9 cellular contexts compared by ENCODE assay signal in the genomic region with DNA sequence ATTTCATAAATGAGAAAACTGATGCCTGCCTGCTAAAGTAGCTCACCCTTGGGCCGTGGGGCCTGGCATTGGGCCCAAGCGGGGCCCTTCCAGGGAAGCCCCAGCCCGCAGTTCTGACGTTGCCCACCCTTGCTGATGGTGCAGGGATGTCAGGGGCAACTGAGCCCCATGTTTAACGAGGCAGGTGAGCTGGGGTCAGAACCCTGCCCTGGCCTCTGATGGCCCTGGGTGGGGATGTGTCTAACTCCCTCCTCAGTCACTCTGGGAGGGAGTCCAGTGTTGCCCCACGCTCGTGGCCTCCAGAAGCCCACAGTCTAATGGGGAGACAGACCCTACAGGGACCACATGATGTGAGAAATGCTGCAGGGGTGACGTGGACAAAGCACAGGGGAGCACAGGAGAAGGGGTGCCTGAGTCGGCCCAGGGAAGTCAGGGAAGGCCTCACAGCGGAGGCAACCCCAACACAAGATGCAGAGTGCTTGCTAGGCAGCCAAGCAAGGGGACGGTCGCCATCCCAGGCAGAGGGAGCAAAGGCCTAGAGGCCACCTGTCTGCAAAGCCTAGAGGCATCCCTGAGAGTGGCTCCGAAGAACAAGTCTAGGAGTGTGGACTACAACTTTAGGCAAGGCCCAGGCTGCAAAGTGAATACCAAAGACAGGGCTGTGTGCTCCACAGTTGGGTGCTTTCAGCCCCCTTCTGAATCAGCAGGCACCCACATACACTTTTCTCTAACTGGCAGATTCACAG. TPM values are rescaled to one million over a fixed set of nuclear protein-coding genes. Genes with fewer than 3 reads are reported as not detected.
DNase-seq lines count a peak whose midpoint lies in the region; ATAC-seq and TF ChIP-seq lines count a peak whose summit lies in the region.
"Had no signal": no experiment of that assay in that cellular context is flagged by ENCODE, and none has a peak within 500 bp of the region (broad histone marks: within the 10 kb centered on the region; RNA-seq: fewer than 3 reads in every experiment).

No MANE protein-coding gene starts in this region.

- H3K27me3 ChIP-seq in GM23338 (ENCODE audit: insufficient read depth) (no peaks in the 10 kb centered on the region), right atrium auricular region (no peaks in the 10 kb centered on the region)

- no peak for DNase-seq in GM23338 (ENCODE audit: low spot score)
- DNase-seq in activated CD4-positive, alpha-beta memory T cell treated with anti-CD3 and anti-CD28 coated beads for 36 hours, result no peak
- DNase-seq in right atrium auricular region (ENCODE audit: low spot score), result no peak
- no peak for DNase-seq in stimulated activated effector memory CD8-positive, alpha-beta T cell treated with anti-CD3 and anti-CD28 coated beads, Interleukin-12 subunit alpha, Interleukin-12 subunit beta, amount 100 ng/mL, for 72 hours (ENCODE audit: low spot score in 2 of 2)
- DNase-seq in DMS 273 treated with DMSO at 0.1 percent for 48 hours (lab: John Stamatoyannopoulos, UW), result no peak
- DNase-seq in activated gamma-delta T cell (lab: John Stamatoyannopoulos, UW), result no peak
- DNase-seq: amniotic stem cell had no signal

- H3K36me3 ChIP-seq in GM23338 (ENCODE audit: insufficient read depth) (no peaks in the 10 kb centered on the region), right atrium auricular region (no peaks in the 10 kb centered on the region)

- H3K4me3 Mint-ChIP-seq in GM23338, result no peak overlapping the region
- H3K4me3 Mint-ChIP-seq in activated CD4-positive, alpha-beta memory T cell treated with anti-CD3 and anti-CD28 coated beads for 36 hours, result peak overlapping the region; percentile 86
- peak overlapping the region; percentile 81 for H3K4me3 Mint-ChIP-seq in stimulated activated effector memory CD8-positive, alpha-beta T cell treated with anti-CD3 and anti-CD28 coated beads, Interleukin-12 subunit alpha, Interleukin-12 subunit beta, amount 100 ng/mL, for 72 hours

- no peak overlapping the region; the same call in 1 of the 2 replicates for H3K4me3 ChIP-seq in GM23338
- H3K4me3 ChIP-seq in right atrium auricular region, result no peak overlapping the region

- peaks cover 23% of the 10 kb centered on the region; the same call in 1 of the 2 replicates for H3K4me1 ChIP-seq in GM23338 (ENCODE audit: insufficient read depth)
- H3K4me1 ChIP-seq in right atrium auricular region, result peaks cover 0 to 17% of the 10 kb centered on the region in 2 donors

- intact Hi-C loops in activated CD4-positive, alpha-beta memory T cell treated with anti-CD3 and anti-CD28 coated beads for 36 hours (cut with micrococcal nuclease), result no loop called here

- H3K9me2 ChIP-seq in GM23338 (ENCODE audit: insufficient read depth), result no peaks in the 10 kb centered on the region

- no peak overlapping the region for H3K27ac Mint-ChIP-seq in GM23338
- H3K27ac Mint-ChIP-seq in activated CD4-positive, alpha-beta memory T cell treated with anti-CD3 and anti-CD28 coated beads for 36 hours, result peak overlapping the region; percentile 100
- H3K27ac Mint-ChIP-seq in stimulated activated effector memory CD8-positive, alpha-beta T cell treated with anti-CD3 and anti-CD28 coated beads, Interleukin-12 subunit alpha, Interleukin-12 subunit beta, amount 100 ng/mL, for 72 hours, result peak overlapping the region; percentile 99

- CTCF ChIA-PET in activated CD4-positive, alpha-beta memory T cell treated with anti-CD3 and anti-CD28 coated beads for 36 hours (lab: Charles Lee), result no interaction called here

- H3K9me3 Mint-ChIP-seq in GM23338, result no peaks in the 10 kb centered on the region
- no peaks in the 10 kb centered on the region for H3K9me3 Mint-ChIP-seq in activated CD4-positive, alpha-beta memory T cell treated with anti-CD3 and anti-CD28 coated beads for 36 hours
- no peaks in the 10 kb centered on the region for H3K9me3 Mint-ChIP-seq in stimulated activated effector memory CD8-positive, alpha-beta T cell treated with anti-CD3 and anti-CD28 coated beads, Interleukin-12 subunit alpha, Interleukin-12 subunit beta, amount 100 ng/mL, for 72 hours

- no peaks in the 10 kb centered on the region for H3K9me3 ChIP-seq in right atrium auricular region

- H2AFZ ChIP-seq in GM23338, result peak overlapping the region; percentile 95

- peaks cover 19% of the 10 kb centered on the region for H3F3A ChIP-seq in GM23338 (replicated peaks; ENCODE audit: low read depth)

- H3K4me1 Mint-ChIP-seq in GM23338, result peaks cover 24% of the 10 kb centered on the region
- H3K4me1 Mint-ChIP-seq in activated CD4-positive, alpha-beta memory T cell treated with anti-CD3 and anti-CD28 coated beads for 36 hours (ENCODE audit: low read depth), result peaks cover 56% of the 10 kb centered on the region
- H3K4me1 Mint-ChIP-seq in stimulated activated effector memory CD8-positive, alpha-beta T cell treated with anti-CD3 and anti-CD28 coated beads, Interleukin-12 subunit alpha, Interleukin-12 subunit beta, amount 100 ng/mL, for 72 hours, result peaks cover 58% of the 10 kb centered on the region

- TF ChIP-seq CTCF in GM23338 (conservative IDR thresholded peaks at IDR 0.05; ENCODE audit: low read depth in 2 of 2) (no peak), right atrium auricular region (IDR thresholded peaks at IDR 0.05) (no peak)

- H3K79me2 ChIP-seq in GM23338 (replicated peaks; ENCODE audit: insufficient read depth), result no peaks in the 10 kb centered on the region

- POLR2A ChIA-PET in activated CD4-positive, alpha-beta memory T cell treated with anti-CD3 and anti-CD28 coated beads for 36 hours (lab: Charles Lee), result interaction anchor here (8.7 to 10.6 kb wide), 2 partner anchors 21 to 23 kb away, joined by 219 to 263 read pairs; a partner anchor contains a TSS

- H3K27me3 Mint-ChIP-seq in GM23338 (ENCODE audit: insufficient read depth, low read depth, poor library complexity), result peaks cover 6% of the 10 kb centered on the region
- peaks cover 3% of the 10 kb centered on the region for H3K27me3 Mint-ChIP-seq in activated CD4-positive, alpha-beta memory T cell treated with anti-CD3 and anti-CD28 coated beads for 36 hours

- peak overlapping the region; percentile 87 for H3K4me2 ChIP-seq in GM23338

- no peaks in the 10 kb centered on the region for H4K20me1 ChIP-seq in GM23338 (replicated peaks; ENCODE audit: insufficient read depth)

- H3K36me3 Mint-ChIP-seq in GM23338 (ENCODE audit: low read depth), result no peaks in the 10 kb centered on the region
- H3K36me3 Mint-ChIP-seq in activated CD4-positive, alpha-beta memory T cell treated with anti-CD3 and anti-CD28 coated beads for 36 hours, result peaks cover 9% of the 10 kb centered on the region
- peaks cover 39% of the 10 kb centered on the region for H3K36me3 Mint-ChIP-seq in stimulated activated effector memory CD8-positive, alpha-beta T cell treated with anti-CD3 and anti-CD28 coated beads, Interleukin-12 subunit alpha, Interleukin-12 subunit beta, amount 100 ng/mL, for 72 hours

- no peak for ATAC-seq in GM23338
- no peak for ATAC-seq in stimulated activated effector memory CD8-positive, alpha-beta T cell treated with anti-CD3 and anti-CD28 coated beads, Interleukin-12 subunit alpha, Interleukin-12 subunit beta, amount 100 ng/mL, for 72 hours
- no peak for ATAC-seq in GM18519 (IDR thresholded peaks at IDR 0.05; ENCODE audit: low FRiP score, unreplicated experiment)
- ATAC-seq in GM21447 (IDR thresholded peaks at IDR 0.05; ENCODE audit: unreplicated experiment), result no peak

- no peak overlapping the region for H3K27ac ChIP-seq in GM23338 (ENCODE audit: low read depth)
- peak overlapping the region; percentile 92 to 97 for H3K27ac ChIP-seq in right atrium auricular region

TF ChIP-seq in GM23338, 12 proteins besides CTCF, POLR2A, EP300 and RAD21 (continues in another document):
- TF ChIP-seq ZNF114 (CRISPR knock-in tag; IDR thresholded peaks at IDR 0.05) (no peak), NANOG (IDR thresholded peaks at IDR 0.05; ENCODE audit: borderline replicate concordance) (no peak), POLR2AphosphoS5 (IDR thresholded peaks at IDR 0.05; ENCODE audit: low read depth) (no peak), JUNB (IDR thresholded peaks at IDR 0.05; ENCODE audit: unreplicated experiment) (no peak), EZH2 (IDR thresholded peaks at IDR 0.05; ENCODE audit: low read depth, unreplicated experiment) (no peak), EZH2phosphoT487 (IDR thresholded peaks at IDR 0.05; ENCODE audit: unreplicated experiment) (no peak), CREB1 (CRISPR knock-in tag; IDR thresholded peaks at IDR 0.05; ENCODE audit: low read depth) (no peak)
- TF ChIP-seq, protein P1, sequence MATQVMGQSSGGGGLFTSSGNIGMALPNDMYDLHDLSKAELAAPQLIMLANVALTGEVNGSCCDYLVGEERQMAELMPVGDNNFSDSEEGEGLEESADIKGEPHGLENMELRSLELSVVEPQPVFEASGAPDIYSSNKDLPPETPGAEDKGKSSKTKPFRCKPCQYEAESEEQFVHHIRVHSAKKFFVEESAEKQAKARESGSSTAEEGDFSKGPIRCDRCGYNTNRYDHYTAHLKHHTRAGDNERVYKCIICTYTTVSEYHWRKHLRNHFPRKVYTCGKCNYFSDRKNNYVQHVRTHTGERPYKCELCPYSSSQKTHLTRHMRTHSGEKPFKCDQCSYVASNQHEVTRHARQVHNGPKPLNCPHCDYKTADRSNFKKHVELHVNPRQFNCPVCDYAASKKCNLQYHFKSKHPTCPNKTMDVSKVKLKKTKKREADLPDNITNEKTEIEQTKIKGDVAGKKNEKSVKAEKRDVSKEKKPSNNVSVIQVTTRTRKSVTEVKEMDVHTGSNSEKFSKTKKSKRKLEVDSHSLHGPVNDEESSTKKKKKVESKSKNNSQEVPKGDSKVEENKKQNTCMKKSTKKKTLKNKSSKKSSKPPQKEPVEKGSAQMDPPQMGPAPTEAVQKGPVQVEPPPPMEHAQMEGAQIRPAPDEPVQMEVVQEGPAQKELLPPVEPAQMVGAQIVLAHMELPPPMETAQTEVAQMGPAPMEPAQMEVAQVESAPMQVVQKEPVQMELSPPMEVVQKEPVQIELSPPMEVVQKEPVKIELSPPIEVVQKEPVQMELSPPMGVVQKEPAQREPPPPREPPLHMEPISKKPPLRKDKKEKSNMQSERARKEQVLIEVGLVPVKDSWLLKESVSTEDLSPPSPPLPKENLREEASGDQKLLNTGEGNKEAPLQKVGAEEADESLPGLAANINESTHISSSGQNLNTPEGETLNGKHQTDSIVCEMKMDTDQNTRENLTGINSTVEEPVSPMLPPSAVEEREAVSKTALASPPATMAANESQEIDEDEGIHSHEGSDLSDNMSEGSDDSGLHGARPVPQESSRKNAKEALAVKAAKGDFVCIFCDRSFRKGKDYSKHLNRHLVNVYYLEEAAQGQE (IDR thresholded peaks at IDR 0.05; ENCODE audit: unreplicated experiment), result no peak

RNA-seq across cellular contexts. Expression of a gene that starts 25.2 kb away (rescaled TPM):
- total RNA-seq in GM23338 (2014; rRNA removed; shearing (Covaris generic)), result 110 and 136 TPM in 2 replicates
- 108 and 114 TPM in 2 replicates for polyA plus RNA-seq in GM23338 (2016; fragmentation: Nextera tagmentation; extraction: Ambion mirVana)
- total RNA-seq in activated CD4-positive, alpha-beta memory T cell treated with anti-CD3 and anti-CD28 coated beads for 36 hours, result 100 to 1,000 TPM; 637 TPM
- total RNA-seq in right atrium auricular region, result 100 to 1,000 TPM; 100 to 136 TPM

RNA-seq across cellular contexts. Expression of a gene that starts 55.8 kb away (rescaled TPM):
- total RNA-seq in GM23338 (2014; rRNA removed; shearing (Covaris generic)), result 13.0 and 16.0 TPM in 2 replicates
- polyA plus RNA-seq in GM23338 (2016; fragmentation: Nextera tagmentation; extraction: Ambion mirVana), result 12.6 and 12.8 TPM in 2 replicates
- total RNA-seq in activated CD4-positive, alpha-beta memory T cell treated with anti-CD3 and anti-CD28 coated beads for 36 hours, result 10 to 100 TPM; 18.9 to 19.8 TPM
- total RNA-seq in right atrium auricular region, result 10 to 100 TPM; 24.5 to 36.8 TPM
